ENCODE assay signal across 9 cellular contexts in genomic region chr6:157075549-157076426, GRCh38.
DNase-seq lines count a peak whose midpoint lies in the region; ATAC-seq and TF ChIP-seq lines count a peak whose summit lies in the region.
"Had no signal": no experiment of that assay in that cellular context is flagged by ENCODE, and none has a peak within 500 bp of the region (broad histone marks: within the 10 kb centered on the region; RNA-seq: fewer than 3 reads in every experiment).

No MANE protein-coding gene starts in this region.

- H3K9me3 ChIP-seq in GM23248 (ENCODE audit: low read depth), result no peaks in the 10 kb centered on the region
- no peaks in the 10 kb centered on the region for H3K9me3 ChIP-seq in left lung
- H3K9me3 ChIP-seq in ovary, result no peaks in the 10 kb centered on the region
- H3K9me3 ChIP-seq: psoas muscle had no signal

- intact Hi-C loops in left lung (cut with DNase I) (no loop called here), Right ventricle myocardium superior (cut with DNase I) (no loop called here), ovary (cut with DNase I) (no loop called here)

- no peak for TF ChIP-seq CTCF in left lung (IDR thresholded peaks at IDR 0.05)
- no peak for TF ChIP-seq CTCF in ovary (IDR thresholded peaks at IDR 0.05)

- H2AFZ ChIP-seq in GM23248, result no peak overlapping the region

- ATAC-seq in GM18520 (IDR thresholded peaks at IDR 0.05; ENCODE audit: unreplicated experiment) (peak; percentile 80), left lung (peak; percentile 54), Right ventricle myocardium superior (ENCODE audit: poor library complexity) (no peak)

- H3K36me3 ChIP-seq in GM23248 (ENCODE audit: low read depth), result no peaks in the 10 kb centered on the region
- H3K36me3 ChIP-seq in left lung, result no peaks in the 10 kb centered on the region
- H3K36me3 ChIP-seq in ovary, result no peaks in the 10 kb centered on the region

- H3K4me2 ChIP-seq in GM23248 (ENCODE audit: unreplicated experiment), result no peak overlapping the region

- no peak overlapping the region for H3K4me3 ChIP-seq in GM23248
- H3K4me3 ChIP-seq in left lung, result no peak overlapping the region
- H3K4me3 ChIP-seq in ovary, result no peak overlapping the region
- H3K4me3 ChIP-seq: psoas muscle had no signal

- in situ Hi-C loops in GM23248 (cut with MboI), result no loop called here

- H3K9me2 ChIP-seq in GM23248 (ENCODE audit: insufficient read depth), result peaks cover 5% of the 10 kb centered on the region; the same call in 1 of the 2 replicates

- H3K27ac ChIP-seq in GM23248 (peak overlapping the region; percentile 24; the same call in 1 of the 2 replicates), left lung (no peak overlapping the region), ovary (peak overlapping the region in 1 of 2 donors; percentile 30)
- H3K27ac ChIP-seq: psoas muscle had no signal

- DNase-seq in GM23248 (peak; percentile 64), M059J (ENCODE audit: low read depth) (peak; percentile 74), left lung (no peak), NCI-H2171 treated with DMSO at 0.1 percent for 48 hours (lab: John Stamatoyannopoulos, UW) (no peak), Right ventricle myocardium superior (no peak), 8988T (no peak), ovary (no peak)
- DNase-seq: psoas muscle had no signal

- TF ChIP-seq EP300 in ovary (IDR thresholded peaks at IDR 0.05), result no peak

- H4K20me1 ChIP-seq in GM23248 (ENCODE audit: insufficient read depth), result 0 out of 2 replicates have a peak, but pooled peaks cover 4% of the 10 kb centered on the region

- H3K79me2 ChIP-seq in GM23248 (ENCODE audit: insufficient read depth), result peaks cover 98% of the 10 kb centered on the region

- H3K27me3 ChIP-seq in GM23248 (replicated peaks; ENCODE audit: insufficient read depth) (no peaks in the 10 kb centered on the region), left lung (no peaks in the 10 kb centered on the region), ovary (no peaks in the 10 kb centered on the region)

- no peak overlapping the region for H3K9ac ChIP-seq in GM23248

- H3K4me1 ChIP-seq in GM23248 (ENCODE audit: insufficient read depth) (peaks cover 12% of the 10 kb centered on the region), left lung (peaks cover 14 to 19% of the 10 kb centered on the region in 2 donors), ovary (ENCODE audit: insufficient read depth) (peaks cover 17% of the 10 kb centered on the region)

- 50 to 52% methylated on average over 8 of the region's 8 CpGs for WGBS in GM23248 (ENCODE audit: low coverage in 1 of 2, low lambda C conversion rate in 2 of 2, missing lambda C conversion rate in 2 of 2), 2 experiments
- 62 to 78% (median 64%) methylated on average over 8 of the region's 8 CpGs for WGBS in ovary, 3 donors

- no peak for TF ChIP-seq POLR2A in ovary (IDR thresholded peaks at IDR 0.05)

- peaks cover 13% of the 10 kb centered on the region; the same call in 1 of the 2 replicates for H3F3A ChIP-seq in GM23248 (ENCODE audit: insufficient read depth)

Comparison
In these comparisons a context has a peak if more than half of its experiments do, and no peak if none do; other contexts are left out.
1. DNase-seq: peak in GM23248 (single experiment) and M059J (single experiment); none in left lung (0 of 2), NCI-H2171 treated with DMSO at 0.1 percent for 48 hours (single experiment), Right ventricle myocardium superior (single experiment), 8988T (single experiment) and ovary (0 of 5).